Comparison of ENCODE assay signal across 1 cellular context in genomic region chr10:112126901-112127300, GRCh38.
TF ChIP-seq lines count a peak whose summit lies in the region.

No MANE protein-coding gene starts in this region.

TF ChIP-seq in IMR-90, 13 proteins besides CTCF, POLR2A, EP300 and RAD21:
- TF ChIP-seq USF2 (IDR thresholded peaks at IDR 0.05; ENCODE audit: low read depth, low read length) (no peak), NFE2L2 (IDR thresholded peaks at IDR 0.05; ENCODE audit: low read depth, low read length) (no peak), MXI1 (IDR thresholded peaks at IDR 0.05; ENCODE audit: borderline replicate concordance, low read depth, low read length) (no peak), RCOR1 (IDR thresholded peaks at IDR 0.05; ENCODE audit: insufficient replicate concordance, low read length) (no peak), FOS (IDR thresholded peaks at IDR 0.05; ENCODE audit: low read depth, low read length) (no peak), MAZ (IDR thresholded peaks at IDR 0.05; ENCODE audit: borderline replicate concordance, low read depth, low read length) (no peak), BHLHE40 (IDR thresholded peaks at IDR 0.05; ENCODE audit: low read depth, low read length) (no peak), CEBPB (IDR thresholded peaks at IDR 0.05; ENCODE audit: low read depth, low read length) (no peak), RFX5 (IDR thresholded peaks at IDR 0.05; ENCODE audit: low read depth, low read length) (no peak), MAFK (IDR thresholded peaks at IDR 0.05; ENCODE audit: low read depth, low read length) (no peak), SMC3 (IDR thresholded peaks at IDR 0.05; ENCODE audit: low read depth, low read length) (no peak), CHD1 (IDR thresholded peaks at IDR 0.05; ENCODE audit: low read depth, low read length) (no peak)
- TF ChIP-seq, protein P1, sequence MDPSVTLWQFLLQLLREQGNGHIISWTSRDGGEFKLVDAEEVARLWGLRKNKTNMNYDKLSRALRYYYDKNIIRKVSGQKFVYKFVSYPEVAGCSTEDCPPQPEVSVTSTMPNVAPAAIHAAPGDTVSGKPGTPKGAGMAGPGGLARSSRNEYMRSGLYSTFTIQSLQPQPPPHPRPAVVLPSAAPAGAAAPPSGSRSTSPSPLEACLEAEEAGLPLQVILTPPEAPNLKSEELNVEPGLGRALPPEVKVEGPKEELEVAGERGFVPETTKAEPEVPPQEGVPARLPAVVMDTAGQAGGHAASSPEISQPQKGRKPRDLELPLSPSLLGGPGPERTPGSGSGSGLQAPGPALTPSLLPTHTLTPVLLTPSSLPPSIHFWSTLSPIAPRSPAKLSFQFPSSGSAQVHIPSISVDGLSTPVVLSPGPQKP (IDR thresholded peaks at IDR 0.05; ENCODE audit: borderline replicate concordance, low read depth, low read length), result no peak
TF ChIP-seq in IMR-90: peak in this region for 0.
